ENCODE assay signal across 26 cellular contexts in the genomic region with DNA sequence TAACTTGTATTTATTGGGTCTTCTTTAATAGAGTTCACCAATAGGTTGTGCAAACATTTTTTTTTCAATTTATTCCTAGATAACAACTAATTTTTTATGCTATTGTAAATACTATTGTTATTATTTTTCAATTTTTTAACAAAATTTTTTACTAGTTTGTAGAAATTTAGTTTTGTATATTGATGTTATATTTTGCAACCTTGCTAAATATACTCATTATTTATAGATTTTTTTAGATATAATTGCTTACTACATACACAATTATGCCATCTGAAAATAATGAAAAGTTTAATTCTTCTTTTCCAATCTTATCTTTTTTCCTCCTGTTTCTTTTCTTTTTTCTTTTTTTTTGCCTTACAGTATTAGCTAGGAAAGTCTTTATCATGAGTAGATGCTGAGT.
"Had no signal": no experiment of that assay in that cellular context is flagged by ENCODE, and none has a peak within 500 bp of the region (broad histone marks: within the 10 kb centered on the region; RNA-seq: fewer than 3 reads in every experiment).

No MANE protein-coding gene starts in this region.

- H3K36me3 ChIP-seq: brain microvascular endothelial cell, gastrocnemius medialis, heart left ventricle, WERI-Rb-1 had no signal

- H3K9me3 ChIP-seq: gastrocnemius medialis had no signal

- H3K4me1 ChIP-seq: gastrocnemius medialis, heart left ventricle had no signal

- H3K27me3 ChIP-seq: brain microvascular endothelial cell, gastrocnemius medialis, heart left ventricle had no signal

- H3K4me3 ChIP-seq: gastrocnemius medialis, heart left ventricle had no signal

- DNase-seq: activated B cell treated with CpG ODN at 0.5 μM for 24 hours; activated CD4-positive, alpha-beta T cell treated with anti-CD3 and anti-CD28 coated beads for 48 hours; activated CD4-positive, alpha-beta T cell treated with anti-CD3 and anti-CD28 coated beads, Interleukin-2, amount 50 U/mL, for 1 hour; activated CD4-positive, alpha-beta T cell treated with anti-CD3 and anti-CD28 coated beads, Interleukin-2, amount 50 U/mL, for 48 hours; activated CD8-positive, alpha-beta memory T cell treated with anti-CD3 and anti-CD28 coated beads for 24 hours; activated CD8-positive, alpha-beta T cell treated with anti-CD3 and anti-CD28 coated beads for 36 hours; activated effector memory CD4-positive, alpha-beta T cell treated with Interleukin-2 at 50 U/mL for 16 hours; activated gamma-delta T cell treated with Interleukin-2 at 50 U/mL for 16 hours; activated naive CD4-positive, alpha-beta T cell treated with anti-CD3 and anti-CD28 coated beads, Interleukin-2, amount 50 U/mL, for 16 hours; activated naive CD4-positive, alpha-beta T cell treated with Interleukin-2 at 50 U/mL for 16 hours; activated T-cell treated with anti-CD3 and anti-CD28 coated beads, Interleukin-2, amount 50 U/mL, for 4 hours; amniotic stem cell; anterior cingulate cortex; brain microvascular endothelial cell; cortex of kidney; effector CD8-positive, alpha-beta T cell; foreskin fibroblast; gastrocnemius medialis; glutamatergic neuron; heart left ventricle; T-helper 1 cell; T-helper 17 cell; T1000; WERI-Rb-1 had no signal

- H3K27ac ChIP-seq: brain microvascular endothelial cell, gastrocnemius medialis, heart left ventricle, WERI-Rb-1 had no signal

- FAIRE-seq: astrocyte, bronchial epithelial cell had no signal
